8 cellular contexts compared by ENCODE assay signal in the genomic region with DNA sequence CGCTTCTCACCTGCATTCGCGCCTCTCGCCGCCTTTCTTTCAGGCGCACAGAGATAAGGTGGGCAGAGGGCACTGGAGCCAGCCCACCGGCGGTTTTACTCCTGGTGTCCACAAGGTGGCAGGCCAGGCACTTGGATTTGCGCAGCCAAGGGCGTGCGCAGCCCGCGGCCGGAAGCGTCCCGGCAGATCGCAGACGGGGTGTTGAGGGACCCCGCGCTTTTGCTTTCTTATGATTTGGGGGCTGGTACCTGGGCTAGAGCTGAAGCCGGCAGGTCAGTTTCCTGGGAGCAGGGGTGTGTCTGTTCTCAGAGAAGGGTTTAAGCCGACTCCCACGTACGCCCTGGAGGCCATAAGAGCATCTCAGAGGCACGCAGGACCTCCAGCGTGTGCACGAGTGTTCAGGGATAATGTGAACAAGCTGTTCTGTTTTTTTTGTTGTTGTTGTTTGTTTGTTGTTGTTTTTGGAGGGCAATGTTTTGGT.
DNase-seq lines count a peak whose midpoint lies in the region; ATAC-seq and TF ChIP-seq lines count a peak whose summit lies in the region.

No MANE protein-coding gene starts in this region.

- peak overlapping the region; percentile 58 for H3K4me3 ChIP-seq in IMR-90 (ENCODE audit: insufficient read depth, low read depth, low read length)
- H3K4me3 ChIP-seq in Peyer's patch, result peak overlapping the region; percentile 37 to 48 (median 46)
- peak overlapping the region; percentile 41 to 62 for H3K4me3 ChIP-seq in foreskin fibroblast (ENCODE audit: low read depth in 1 of 2, low read length in 2 of 2)
- peak overlapping the region; percentile 41 to 63 for H3K4me3 ChIP-seq in neuronal stem cell (ENCODE audit: low read length in 2 of 2)
- peak overlapping the region; percentile 59 to 74 (median 69) for H3K4me3 ChIP-seq in subcutaneous abdominal adipose tissue (ENCODE audit: low read depth in 1 of 5, low read length in 5 of 5)

- H3K4ac ChIP-seq in IMR-90 (ENCODE audit: low read depth, low read length), result no peak overlapping the region
- no peak overlapping the region for H3K4ac ChIP-seq in neuronal stem cell (ENCODE audit: low read length)

- no peak overlapping the region for H2BK20ac ChIP-seq in IMR-90 (ENCODE audit: low read depth, low read length)

- CTCF ChIA-PET in IMR-90 (lab: Yijun Ruan, JAX), result interaction anchor here (0.7 kb wide), 1 partner anchor 13 kb away, joined by 4 read pairs; no protein-coding TSS in a partner anchor

- H3K9ac ChIP-seq in IMR-90 (ENCODE audit: low read depth, low read length), result no peak overlapping the region
- no peak overlapping the region for H3K9ac ChIP-seq in neuronal stem cell (ENCODE audit: low read depth, low read length, poor library complexity)
- peak overlapping the region in 1 of 5 donors; percentile 57 for H3K9ac ChIP-seq in subcutaneous abdominal adipose tissue (ENCODE audit: low read length in 5 of 5)

- H2BK12ac ChIP-seq in neuronal stem cell (ENCODE audit: low read length), result no peak overlapping the region

- H3K18ac ChIP-seq in IMR-90 (ENCODE audit: low read depth, low read length) (no peak overlapping the region), neuronal stem cell (ENCODE audit: low read length) (peak overlapping the region; percentile 76)

- H2AFZ ChIP-seq in IMR-90 (replicated peaks; ENCODE audit: low read length, poor library complexity), result peak overlapping the region; percentile 90
- H2AFZ ChIP-seq in neuronal stem cell (ENCODE audit: low read length), result peak overlapping the region; percentile 93

- no TSS peak for BruUV-seq in IMR-90 (replicated peaks; lab: Mats Ljungman, UMichigan)

- H3K23ac ChIP-seq in IMR-90 (ENCODE audit: low read depth, low read length) (no peak overlapping the region), neuronal stem cell (ENCODE audit: low read depth, low read length, poor library complexity) (no peak overlapping the region)

- peak; percentile 26 for DNase-seq in DMS53 treated with DMSO at 0.1 percent for 48 hours (lab: John Stamatoyannopoulos, UW; ENCODE audit: unreplicated experiment)
- peak; percentile 47 for DNase-seq in IMR-90
- DNase-seq in Peyer's patch, result peak; percentile 73 to 88 (median 79)
- DNase-seq in activated T-helper 1 cell treated with anti-CD3 and anti-CD28 coated beads, Interleukin-2, amount 50 U/mL, for 16 hours (ENCODE audit: low read depth in 1 of 2, low spot score in 1 of 2), result peak; percentile 55 to 67
- peak; percentile 31 to 68 for DNase-seq in foreskin fibroblast
- peak; percentile 73 for DNase-seq in neuronal stem cell (ENCODE audit: low spot score)

- TF ChIP-seq CTCF in IMR-90 (conservative IDR thresholded peaks at IDR 0.05; ENCODE audit: low read depth, low read length), result peak; percentile 73
- TF ChIP-seq CTCF in Peyer's patch (IDR thresholded peaks at IDR 0.05), result peak; percentile 73 to 81 (median 76)
- TF ChIP-seq CTCF in foreskin fibroblast (IDR thresholded peaks at IDR 0.05; ENCODE audit: low read depth, low read length), result peak; percentile 90

- H4K91ac ChIP-seq in IMR-90 (ENCODE audit: insufficient read depth, low read depth, low read length) (no peak overlapping the region), neuronal stem cell (ENCODE audit: low read depth, low read length, poor library complexity) (no peak overlapping the region)

- H3K27me3 ChIP-seq in IMR-90 (ENCODE audit: control insufficient read depth, insufficient read depth, low read length) (no peaks in the 10 kb centered on the region; the same call in 1 of the 2 replicates), Peyer's patch (no peaks in the 10 kb centered on the region), neuronal stem cell (ENCODE audit: control insufficient read depth in 3 of 3, insufficient read depth in 3 of 3, low read depth in 1 of 3, low read length in 3 of 3) (peaks cover 0 to 21% (median 0%) of the 10 kb centered on the region in 3 experiments), subcutaneous abdominal adipose tissue (ENCODE audit: control insufficient read depth in 5 of 5, insufficient read depth in 4 of 5, low read length in 5 of 5) (peaks cover 5 to 14% (median 7%) of the 10 kb centered on the region in 5 donors)

- POLR2A ChIA-PET in IMR-90 (lab: Charles Lee; ENCODE audit: unreplicated experiment), result no interaction called here

- H3K56ac ChIP-seq in IMR-90 (ENCODE audit: extremely low read depth, insufficient read depth, low read length), result no peak overlapping the region

- H2BK5ac ChIP-seq in IMR-90 (ENCODE audit: low read depth, low read length, poor library complexity, severe bottlenecking) (no peak overlapping the region), neuronal stem cell (ENCODE audit: low read length) (no peak overlapping the region)

- H3K79me1 ChIP-seq in IMR-90 (ENCODE audit: low read depth in 1 of 2, low read length in 2 of 2), result no peaks in the 10 kb centered on the region
- H3K79me1 ChIP-seq in neuronal stem cell (ENCODE audit: low read depth, low read length), result no peaks in the 10 kb centered on the region

- H3K9me3 ChIP-seq in IMR-90 (ENCODE audit: control insufficient read depth, insufficient read depth, low read length) (no peaks in the 10 kb centered on the region), Peyer's patch (no peaks in the 10 kb centered on the region), neuronal stem cell (replicated peaks in 1 of 2; ENCODE audit: control insufficient read depth in 2 of 2, insufficient read depth in 1 of 2, low read depth in 1 of 2, low read length in 2 of 2) (no peaks in the 10 kb centered on the region), subcutaneous abdominal adipose tissue (ENCODE audit: control insufficient read depth in 5 of 5, low read length in 5 of 5) (no peaks in the 10 kb centered on the region)

- no peak overlapping the region for H3K14ac ChIP-seq in IMR-90 (replicated peaks; ENCODE audit: low read depth, low read length)
- no peak overlapping the region for H3K14ac ChIP-seq in neuronal stem cell (ENCODE audit: low read length)

- H3K36me3 ChIP-seq in IMR-90 (ENCODE audit: control insufficient read depth, insufficient read depth, low read length), result no peaks in the 10 kb centered on the region
- H3K36me3 ChIP-seq in Peyer's patch, result no peaks in the 10 kb centered on the region
- H3K36me3 ChIP-seq in neuronal stem cell (replicated peaks in 1 of 2; ENCODE audit: control insufficient read depth in 2 of 2, insufficient read depth in 2 of 2, low read length in 2 of 2), result no peaks in the 10 kb centered on the region
- H3K36me3 ChIP-seq in subcutaneous abdominal adipose tissue (ENCODE audit: control insufficient read depth in 5 of 5, insufficient read depth in 5 of 5, low read length in 5 of 5), result no peaks in the 10 kb centered on the region

- H3K27ac ChIP-seq in IMR-90 (ENCODE audit: insufficient read depth, low read length) (no peak overlapping the region), Peyer's patch (no peak overlapping the region), neuronal stem cell (replicated peaks; ENCODE audit: low read length) (no peak overlapping the region), subcutaneous abdominal adipose tissue (ENCODE audit: low read depth, low read length) (no peak overlapping the region)

- H2AK5ac ChIP-seq in IMR-90 (ENCODE audit: low read depth, low read length) (no peak overlapping the region), neuronal stem cell (ENCODE audit: low read depth, low read length) (no peak overlapping the region)

- in situ Hi-C loops in IMR-90 (cut with MboI; ENCODE audit: low sequenced_read_pairs), result loop anchor here (5.0 kb wide), 1 partner anchor 1414 kb away; no protein-coding TSS in a partner anchor

- TF ChIP-seq POLR2A in IMR-90 (IDR thresholded peaks at IDR 0.05; ENCODE audit: low read depth, low read length), result no peak
- TF ChIP-seq POLR2A in Peyer's patch (IDR thresholded peaks at IDR 0.05), result no peak

- H4K8ac ChIP-seq in IMR-90 (ENCODE audit: low read depth in 2 of 2, low read length in 2 of 2), result no peak overlapping the region
- no peak overlapping the region for H4K8ac ChIP-seq in neuronal stem cell (ENCODE audit: low read depth, low read length)

- no peaks in the 10 kb centered on the region for H3K4me1 ChIP-seq in IMR-90 (ENCODE audit: control insufficient read depth, insufficient read depth, low read length)
- peaks cover 0 to 5% (median 1%) of the 10 kb centered on the region in 4 donors for H3K4me1 ChIP-seq in Peyer's patch
- H3K4me1 ChIP-seq in neuronal stem cell (ENCODE audit: control insufficient read depth in 2 of 2, insufficient read depth in 1 of 2, low read depth in 1 of 2, low read length in 2 of 2), result peaks cover 0 to 4% of the 10 kb centered on the region in 2 donors
- peaks cover 0 to 8% (median 7%) of the 10 kb centered on the region in 5 donors for H3K4me1 ChIP-seq in subcutaneous abdominal adipose tissue (ENCODE audit: control insufficient read depth in 5 of 5, insufficient read depth in 5 of 5, low read length in 5 of 5)

- no peaks in the 10 kb centered on the region for H3K9me1 ChIP-seq in IMR-90 (ENCODE audit: insufficient read depth, low read length)

- H4K20me1 ChIP-seq in IMR-90 (ENCODE audit: insufficient read depth, low read length), result no peaks in the 10 kb centered on the region

- H2BK120ac ChIP-seq in IMR-90 (ENCODE audit: low read depth, low read length) (no peak overlapping the region), neuronal stem cell (ENCODE audit: low read depth, low read length) (no peak overlapping the region)

- TF ChIP-seq RAD21 in IMR-90 (IDR thresholded peaks at IDR 0.05; ENCODE audit: low read length), result peak; percentile 56

- H3K4me2 ChIP-seq in IMR-90 (ENCODE audit: low read depth, low read length) (peak overlapping the region; percentile 95), neuronal stem cell (ENCODE audit: insufficient read depth, low read length, poor library complexity, severe bottlenecking) (peak overlapping the region; percentile 58)

- ATAC-seq in GM21619 (IDR thresholded peaks at IDR 0.05; ENCODE audit: unreplicated experiment) (peak; percentile 100), IMR-90 (ENCODE audit: low read depth) (peak; percentile 100)

- no peak overlapping the region for H2AK9ac ChIP-seq in IMR-90 (replicated peaks; ENCODE audit: low read depth, low read length, poor library complexity)

- H4K5ac ChIP-seq in IMR-90 (ENCODE audit: low read depth, low read length), result no peak overlapping the region

- intact Hi-C loops in IMR-90 (cut with micrococcal nuclease), result loop anchor here (1.0 to 2.0 kb wide), 2 partner anchors 511 to 1415 kb away; no protein-coding TSS in a partner anchor

- WGBS in IMR-90 (ENCODE audit: extremely low coverage in 2 of 2, insufficient read length in 1 of 2), 2 experiments, result 3% methylated on average over 7 of the region's 27 CpGs; no CpG with 5 or more reads in 1 of the 2 experiments
- WGBS in neuronal stem cell (ENCODE audit: extremely low coverage in 2 of 2, insufficient read length in 2 of 2, insufficient replicate concordance in 1 of 2), 2 donors, result no CpG with 5 or more reads among the region's 27 CpGs

- H2BK15ac ChIP-seq in IMR-90 (ENCODE audit: low read depth, low read length) (no peak overlapping the region), neuronal stem cell (ENCODE audit: low read length) (no peak overlapping the region)

- dilution Hi-C loops in IMR-90 (cut with HindIII; ENCODE audit: low sequenced_read_pairs, unreplicated experiment), result no loop called here

Comparison
In these comparisons a context has a peak if more than half of its experiments do, and no peak if none do; other contexts are left out.
1. DNase-seq: peak in every context shown above with its lines; median percentile 79 in Peyer's patch; 73 in neuronal stem cell; 61 in activated T-helper 1 cell treated with anti-CD3 and anti-CD28 coated beads, Interleukin-2, amount 50 U/mL, for 16 hours; 50 in foreskin fibroblast; 47 in IMR-90; 26 in DMS53 treated with DMSO at 0.1 percent for 48 hours.